ENCODE assay signal across 8 cellular contexts in the genomic region with DNA sequence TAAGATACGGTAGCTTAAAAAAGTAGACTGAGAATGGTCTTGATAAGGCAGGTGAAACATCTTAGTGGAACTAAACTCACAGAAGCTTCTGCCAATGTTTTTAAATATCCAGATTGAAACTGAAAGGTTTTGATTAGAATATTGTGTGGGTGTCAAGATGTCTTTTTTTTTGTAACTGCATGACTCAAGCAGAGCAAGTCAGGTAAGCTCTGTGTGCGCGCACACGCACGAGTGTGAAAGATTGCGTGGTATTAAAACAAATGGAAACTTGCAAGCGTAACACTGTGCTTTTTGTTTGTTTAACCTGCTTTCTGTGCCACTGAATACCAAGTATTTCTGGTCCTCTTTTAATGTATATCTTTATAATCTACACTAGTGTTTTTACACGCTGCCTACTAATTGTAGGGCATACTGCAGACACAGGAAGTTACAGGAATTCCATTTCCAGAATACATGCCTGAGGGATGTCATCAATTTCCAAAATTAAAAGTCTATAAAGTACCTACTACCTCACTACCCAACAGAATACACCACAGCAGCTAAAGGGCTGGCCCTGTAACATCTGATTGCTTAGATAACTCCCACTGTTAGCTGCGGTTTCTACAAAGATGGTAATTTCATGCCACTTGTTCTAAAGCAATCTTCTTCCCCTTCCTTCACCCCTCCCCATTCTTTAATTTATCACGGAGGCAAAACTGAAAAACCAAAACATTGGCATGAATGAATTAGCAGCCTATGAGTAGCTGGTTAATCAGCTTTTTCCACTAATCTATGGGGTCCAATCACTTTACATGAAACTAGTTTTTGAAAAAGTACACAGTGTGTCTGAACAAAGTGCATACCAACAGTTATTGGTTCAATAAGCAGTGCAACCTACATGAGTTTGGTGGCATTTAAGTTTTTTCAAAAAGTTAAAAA.
DNase-seq lines count a peak whose midpoint lies in the region; ATAC-seq and TF ChIP-seq lines count a peak whose summit lies in the region.

No MANE protein-coding gene starts in this region.

- H3K4me1 ChIP-seq in breast epithelium, result no peaks in the 10 kb centered on the region
- peaks cover 2% of the 10 kb centered on the region for H3K4me1 ChIP-seq in mesenchymal stem cell (ENCODE audit: control insufficient read depth, insufficient read depth, low read depth, low read length)

- no peak overlapping the region for H2BK120ac ChIP-seq in mesenchymal stem cell (ENCODE audit: low read depth, low read length)

- no peaks in the 10 kb centered on the region for H3K9me3 Mint-ChIP-seq in activated CD4-positive, alpha-beta T cell treated with anti-CD3 and anti-CD28 coated beads for 36 hours (ENCODE audit: low read depth)
- H3K9me3 Mint-ChIP-seq in stimulated activated naive CD8-positive, alpha-beta T cell treated with anti-CD3 and anti-CD28 coated beads, Interleukin-15, Interleukin-2, amounts not matched to agents 100 ng/mL and 50 ng/mL, for 24 hours, result no peaks in the 10 kb centered on the region

- TF ChIP-seq CTCF in breast epithelium (IDR thresholded peaks at IDR 0.05), result no peak

- no peak overlapping the region for H3K14ac ChIP-seq in mesenchymal stem cell (ENCODE audit: low read length in 2 of 2)

- H3K27me3 Mint-ChIP-seq in activated CD4-positive, alpha-beta T cell treated with anti-CD3 and anti-CD28 coated beads for 36 hours, result no peaks in the 10 kb centered on the region
- no peaks in the 10 kb centered on the region for H3K27me3 Mint-ChIP-seq in stimulated activated naive CD8-positive, alpha-beta T cell treated with anti-CD3 and anti-CD28 coated beads, Interleukin-15, Interleukin-2, amounts not matched to agents 100 ng/mL and 50 ng/mL, for 24 hours

- H3K27me3 ChIP-seq in breast epithelium (no peaks in the 10 kb centered on the region), mesenchymal stem cell (ENCODE audit: control insufficient read depth in 1 of 2, insufficient read depth in 1 of 2, low read length in 2 of 2) (no peaks in the 10 kb centered on the region)

- H3K23ac ChIP-seq in mesenchymal stem cell (ENCODE audit: low read length in 2 of 2), result no peak overlapping the region

- H4K8ac ChIP-seq in mesenchymal stem cell (ENCODE audit: low read length), result no peak overlapping the region

- H3K36me3 Mint-ChIP-seq in activated CD4-positive, alpha-beta T cell treated with anti-CD3 and anti-CD28 coated beads for 36 hours (ENCODE audit: low read depth), result peaks cover 37% of the 10 kb centered on the region
- H3K36me3 Mint-ChIP-seq in stimulated activated naive CD8-positive, alpha-beta T cell treated with anti-CD3 and anti-CD28 coated beads, Interleukin-15, Interleukin-2, amounts not matched to agents 100 ng/mL and 50 ng/mL, for 24 hours (ENCODE audit: low read depth), result peaks cover 35% of the 10 kb centered on the region

- H3K9me3 ChIP-seq in breast epithelium (no peaks in the 10 kb centered on the region), mesenchymal stem cell (ENCODE audit: control insufficient read depth, low read length) (no peaks in the 10 kb centered on the region)

- H3K4me3 Mint-ChIP-seq in activated CD4-positive, alpha-beta T cell treated with anti-CD3 and anti-CD28 coated beads for 36 hours, result peak overlapping the region; percentile 36
- peak overlapping the region; percentile 76 for H3K4me3 Mint-ChIP-seq in stimulated activated naive CD8-positive, alpha-beta T cell treated with anti-CD3 and anti-CD28 coated beads, Interleukin-15, Interleukin-2, amounts not matched to agents 100 ng/mL and 50 ng/mL, for 24 hours

- no peak overlapping the region for H2BK15ac ChIP-seq in mesenchymal stem cell (ENCODE audit: low read depth, poor library complexity, severe bottlenecking)

- H3K79me1 ChIP-seq in mesenchymal stem cell (replicated peaks; ENCODE audit: low read length, poor library complexity, severe bottlenecking), result peaks cover 4% of the 10 kb centered on the region

- H3K4me2 ChIP-seq in mesenchymal stem cell (ENCODE audit: low read length, poor library complexity, severe bottlenecking), result no peak overlapping the region

- peak; percentile 75 for DNase-seq in activated CD4-positive, alpha-beta T cell treated with anti-CD3 and anti-CD28 coated beads for 36 hours
- no peak for DNase-seq in activated CD4-positive, alpha-beta T cell treated with anti-CD3 and anti-CD28 coated beads for 1 hour
- DNase-seq in OCI-M1 (lab: John Stamatoyannopoulos, UW) (peak; percentile 61), breast epithelium (ENCODE audit: low spot score in 2 of 2) (no peak), mesenchymal stem cell (no peak)

- H2BK5ac ChIP-seq in mesenchymal stem cell (ENCODE audit: low read depth, low read length, poor library complexity, severe bottlenecking), result no peak overlapping the region

- WGBS in mesenchymal stem cell, result 92% methylated on average over 10 of the region's 10 CpGs

- H4K91ac ChIP-seq in mesenchymal stem cell (ENCODE audit: low read length), result no peak overlapping the region

- peaks cover 3% of the 10 kb centered on the region for H3K36me3 ChIP-seq in breast epithelium
- H3K36me3 ChIP-seq in mesenchymal stem cell (ENCODE audit: control insufficient read depth in 1 of 2, insufficient read depth in 2 of 2, low read depth in 1 of 2, low read length in 2 of 2), result peaks cover 8 to 37% of the 10 kb centered on the region in 2 experiments

- no peak for TF ChIP-seq POLR2A in breast epithelium (IDR thresholded peaks at IDR 0.05)

- peak; percentile 83 for ATAC-seq in activated CD4-positive, alpha-beta T cell treated with anti-CD3 and anti-CD28 coated beads for 36 hours
- no peak for ATAC-seq in HG03280 (IDR thresholded peaks at IDR 0.05; ENCODE audit: unreplicated experiment)

- peaks cover 68% of the 10 kb centered on the region for H3K4me1 Mint-ChIP-seq in activated CD4-positive, alpha-beta T cell treated with anti-CD3 and anti-CD28 coated beads for 36 hours
- peaks cover 83% of the 10 kb centered on the region for H3K4me1 Mint-ChIP-seq in stimulated activated naive CD8-positive, alpha-beta T cell treated with anti-CD3 and anti-CD28 coated beads, Interleukin-15, Interleukin-2, amounts not matched to agents 100 ng/mL and 50 ng/mL, for 24 hours (ENCODE audit: low read depth)

- no peak overlapping the region for H2AK5ac ChIP-seq in mesenchymal stem cell (ENCODE audit: low read length, severe bottlenecking)

- peak overlapping the region; percentile 33 for H3K27ac ChIP-seq in cingulate gyrus (ENCODE audit: low read depth, low read length)
- no peak overlapping the region for H3K27ac ChIP-seq in breast epithelium
- H3K27ac ChIP-seq in mesenchymal stem cell (ENCODE audit: low read length, poor library complexity, severe bottlenecking), result no peak overlapping the region

- no peak overlapping the region for H3K9ac ChIP-seq in mesenchymal stem cell (ENCODE audit: low read length)

- peak overlapping the region; percentile 88 for H3K27ac Mint-ChIP-seq in activated CD4-positive, alpha-beta T cell treated with anti-CD3 and anti-CD28 coated beads for 36 hours
- peak overlapping the region; percentile 96 for H3K27ac Mint-ChIP-seq in stimulated activated naive CD8-positive, alpha-beta T cell treated with anti-CD3 and anti-CD28 coated beads, Interleukin-15, Interleukin-2, amounts not matched to agents 100 ng/mL and 50 ng/mL, for 24 hours

- no peak overlapping the region for H2AFZ ChIP-seq in mesenchymal stem cell (ENCODE audit: low read depth, low read length)

- no peak overlapping the region for H3K4ac ChIP-seq in mesenchymal stem cell (ENCODE audit: low read depth in 1 of 2, low read length in 2 of 2)

- H3K4me3 ChIP-seq in breast epithelium (no peak overlapping the region), mesenchymal stem cell (ENCODE audit: insufficient read depth in 1 of 2, low read depth in 1 of 2, low read length in 2 of 2) (no peak overlapping the region)

- POLR2A ChIA-PET in activated CD4-positive, alpha-beta T cell treated with anti-CD3 and anti-CD28 coated beads for 36 hours (lab: Charles Lee), result interaction anchor here (0.6 to 1.4 kb wide), 8 partner anchors 10 to 500 kb away, joined by 3 to 6 read pairs (median 3); no protein-coding TSS in a partner anchor

- CTCF ChIA-PET in activated CD4-positive, alpha-beta T cell treated with anti-CD3 and anti-CD28 coated beads for 36 hours (lab: Charles Lee), result interaction anchor here (1.1 to 1.7 kb wide), 5 partner anchors 9 to 500 kb away, joined by 3 to 11 read pairs (median 5); no protein-coding TSS in a partner anchor

- intact Hi-C loops in activated CD4-positive, alpha-beta T cell treated with anti-CD3 and anti-CD28 coated beads for 36 hours (cut with DNase I, micrococcal nuclease), result loop anchor here (1.0 to 5.0 kb wide), 13 partner anchors 33 to 498 kb away; partner anchors contain the start of gene RYBP (in 1 of the 2)
- intact Hi-C loops in breast epithelium (cut with DNase I; ENCODE audit: low total_unique reads), result no loop called here

- no peak overlapping the region for H2BK12ac ChIP-seq in mesenchymal stem cell (ENCODE audit: low read length in 2 of 2)

- no peak overlapping the region for H3K18ac ChIP-seq in mesenchymal stem cell (ENCODE audit: low read depth in 1 of 2, low read length in 2 of 2)

Comparison
In these comparisons a context has a peak if more than half of its experiments do, and no peak if none do; other contexts are left out.
1. DNase-seq: peak in activated CD4-positive, alpha-beta T cell treated with anti-CD3 and anti-CD28 coated beads for 36 hours (single experiment) and OCI-M1 (single experiment); none in activated CD4-positive, alpha-beta T cell treated with anti-CD3 and anti-CD28 coated beads for 1 hour (single experiment), breast epithelium (0 of 2) and mesenchymal stem cell (single experiment).